ENCODE assay signal across 23 cellular contexts in the genomic region with DNA sequence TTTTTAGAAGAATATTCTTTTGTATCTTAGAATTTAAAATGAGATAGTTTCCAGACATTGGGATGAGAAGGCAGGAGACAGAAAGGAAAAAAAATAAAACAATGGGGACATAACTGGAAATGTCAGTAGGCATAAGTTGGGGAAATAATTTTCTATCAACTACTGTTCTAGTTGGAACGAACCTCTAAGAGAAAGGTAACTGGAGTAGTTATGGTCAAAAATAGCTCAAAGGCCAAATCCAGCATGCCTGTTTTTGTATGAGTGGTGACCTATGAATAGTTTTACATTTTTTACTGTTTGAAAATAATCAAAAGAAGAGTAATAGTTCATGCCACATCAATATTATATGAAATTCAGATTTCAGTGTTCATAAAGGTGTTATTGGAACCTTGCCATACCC.
"Had no signal": no experiment of that assay in that cellular context is flagged by ENCODE, and none has a peak within 500 bp of the region (broad histone marks: within the 10 kb centered on the region; RNA-seq: fewer than 3 reads in every experiment).

No MANE protein-coding gene starts in this region.

- H3K4me3 ChIP-seq: lower lobe of right lung, SJCRH30, upper lobe of right lung had no signal

- DNase-seq: activated CD4-positive, alpha-beta T cell treated with anti-CD3 and anti-CD28 coated beads for 1 hour; activated CD4-positive, alpha-beta T cell treated with anti-CD3 and anti-CD28 coated beads, Interleukin-2, amount 10 ng/mL, durations not matched to agents 7 days and 5 days; activated CD8-positive, alpha-beta T cell treated with anti-CD3 and anti-CD28 coated beads for 36 hours; activated naive CD8-positive, alpha-beta T cell treated with anti-CD3 and anti-CD28 coated beads, Interleukin-2, amount 50 U/mL, for 24 hours; activated T-cell treated with anti-CD3 and anti-CD28 coated beads, Interleukin-2, amount 50 U/mL, for 48 hours; amygdala; effector memory CD4-positive, alpha-beta T cell; head of caudate nucleus; hypothalamus; immature natural killer cell; kidney; lower lobe of right lung; mesendoderm; retina; SJCRH30; stimulated activated CD4-positive, alpha-beta T cell treated with anti-CD3 and anti-CD28 coated beads, Interleukin-2, amount 100 ng/mL, for 48 hours; stimulated activated naive CD4-positive, alpha-beta T cell treated with Interleukin-2 at 50 U/mL for 16 hours; T-helper 2 cell; upper lobe of right lung had no signal

- H3K36me3 ChIP-seq: lower lobe of right lung, neutrophil, SJCRH30, upper lobe of right lung had no signal

- H3K27ac ChIP-seq: lower lobe of right lung, neutrophil, SJCRH30, upper lobe of right lung had no signal

- H3K27me3 ChIP-seq: neutrophil, SJCRH30, upper lobe of right lung had no signal

- H3K4me1 ChIP-seq: lower lobe of right lung, SJCRH30, upper lobe of right lung had no signal

- ATAC-seq: activated CD8-positive, alpha-beta T cell treated with anti-CD3 and anti-CD28 coated beads for 36 hours; activated naive CD8-positive, alpha-beta T cell treated with anti-CD3 and anti-CD28 coated beads, Interleukin-2, amount 50 U/mL, for 24 hours; lower lobe of right lung; natural killer cell treated with Interleukin-12 subunit alpha and Interleukin-12 subunit beta and Interleukin-15 and Interleukin-18, amount 100 ng/mL, for 72 hours; SK-N-SH treated with all-trans-retinoic acid at 6 μM for 48 hours; upper lobe of right lung; WTC11 had no signal

- H3K9me3 ChIP-seq: lower lobe of right lung, neutrophil, SJCRH30, upper lobe of right lung had no signal
